Comparison of ENCODE assay signal across 2 cellular contexts in the genomic region with DNA sequence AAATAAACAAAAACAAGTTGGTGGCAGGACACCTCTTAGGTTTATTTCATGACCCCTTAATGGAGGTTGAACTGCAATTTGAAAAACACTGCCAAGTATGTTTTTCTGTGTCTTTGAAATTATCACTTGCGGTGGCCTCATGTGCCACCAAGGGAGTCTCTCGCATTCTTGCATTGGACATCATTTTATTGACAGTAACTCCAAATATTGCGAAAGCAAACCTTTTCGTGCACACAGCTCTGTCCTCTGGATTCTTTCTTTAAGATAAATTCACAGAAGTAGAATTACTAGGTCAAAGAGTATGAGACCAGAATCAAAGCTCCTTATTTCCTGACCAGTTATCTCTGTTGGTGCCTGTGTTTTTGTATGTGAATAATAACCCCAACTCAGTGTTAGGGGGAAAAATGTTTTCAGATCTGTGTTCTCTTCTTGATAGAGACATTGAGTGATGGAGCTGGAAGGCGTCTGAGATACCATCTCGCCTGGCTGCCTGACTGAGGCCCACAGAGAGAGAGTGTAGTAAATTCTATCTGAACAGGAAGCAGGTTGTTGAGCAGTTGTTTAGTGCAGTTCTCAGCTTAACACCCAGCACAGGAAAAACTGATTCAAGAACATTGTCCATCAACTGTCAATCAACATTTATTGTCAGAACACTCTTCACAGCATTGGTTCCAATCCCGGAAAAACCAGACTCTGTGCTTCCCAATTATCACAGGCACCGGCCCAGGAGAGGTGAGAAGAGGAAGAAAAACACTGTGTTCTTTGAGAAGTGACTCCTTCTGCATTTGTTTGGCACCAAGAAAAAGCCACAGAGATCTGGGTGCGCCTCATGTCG.
TF ChIP-seq lines count a peak whose summit lies in the region.

No MANE protein-coding gene starts in this region.

TF ChIP-seq in SK-N-SH, 30 proteins besides CTCF, POLR2A, EP300 and RAD21:
- TF ChIP-seq SIN3A (IDR thresholded peaks at IDR 0.05; ENCODE audit: borderline replicate concordance, low read depth, low read length) (no peak), EZH2phosphoT487 (IDR thresholded peaks at IDR 0.05; ENCODE audit: borderline replicate concordance, low read depth) (no peak), YY1 (IDR thresholded peaks at IDR 0.05; ENCODE audit: low read depth) (no peak), JUND (IDR thresholded peaks at IDR 0.05) (no peak), GABPA (IDR thresholded peaks at IDR 0.05; ENCODE audit: low read depth) (no peak), SMC3 (IDR thresholded peaks at IDR 0.05; ENCODE audit: low read depth, low read length) (no peak), FOXM1 (IDR thresholded peaks at IDR 0.05; ENCODE audit: low read depth) (no peak), NFIC (IDR thresholded peaks at IDR 0.05; ENCODE audit: borderline replicate concordance) (no peak), GATA2 (CRISPR knock-in tag; IDR thresholded peaks at IDR 0.05) (peak; percentile 88), ELF1 (IDR thresholded peaks at IDR 0.05) (no peak), CHD2 (IDR thresholded peaks at IDR 0.05; ENCODE audit: low read length, partially characterized antibody) (peak; percentile 23), FOSL2 (IDR thresholded peaks at IDR 0.05; ENCODE audit: borderline replicate concordance, low read depth) (no peak), NRF1 (IDR thresholded peaks at IDR 0.05; ENCODE audit: low read depth, low read length) (no peak), RCOR1 (IDR thresholded peaks at IDR 0.05; ENCODE audit: low read length) (no peak)
- TF ChIP-seq, protein P1, sequence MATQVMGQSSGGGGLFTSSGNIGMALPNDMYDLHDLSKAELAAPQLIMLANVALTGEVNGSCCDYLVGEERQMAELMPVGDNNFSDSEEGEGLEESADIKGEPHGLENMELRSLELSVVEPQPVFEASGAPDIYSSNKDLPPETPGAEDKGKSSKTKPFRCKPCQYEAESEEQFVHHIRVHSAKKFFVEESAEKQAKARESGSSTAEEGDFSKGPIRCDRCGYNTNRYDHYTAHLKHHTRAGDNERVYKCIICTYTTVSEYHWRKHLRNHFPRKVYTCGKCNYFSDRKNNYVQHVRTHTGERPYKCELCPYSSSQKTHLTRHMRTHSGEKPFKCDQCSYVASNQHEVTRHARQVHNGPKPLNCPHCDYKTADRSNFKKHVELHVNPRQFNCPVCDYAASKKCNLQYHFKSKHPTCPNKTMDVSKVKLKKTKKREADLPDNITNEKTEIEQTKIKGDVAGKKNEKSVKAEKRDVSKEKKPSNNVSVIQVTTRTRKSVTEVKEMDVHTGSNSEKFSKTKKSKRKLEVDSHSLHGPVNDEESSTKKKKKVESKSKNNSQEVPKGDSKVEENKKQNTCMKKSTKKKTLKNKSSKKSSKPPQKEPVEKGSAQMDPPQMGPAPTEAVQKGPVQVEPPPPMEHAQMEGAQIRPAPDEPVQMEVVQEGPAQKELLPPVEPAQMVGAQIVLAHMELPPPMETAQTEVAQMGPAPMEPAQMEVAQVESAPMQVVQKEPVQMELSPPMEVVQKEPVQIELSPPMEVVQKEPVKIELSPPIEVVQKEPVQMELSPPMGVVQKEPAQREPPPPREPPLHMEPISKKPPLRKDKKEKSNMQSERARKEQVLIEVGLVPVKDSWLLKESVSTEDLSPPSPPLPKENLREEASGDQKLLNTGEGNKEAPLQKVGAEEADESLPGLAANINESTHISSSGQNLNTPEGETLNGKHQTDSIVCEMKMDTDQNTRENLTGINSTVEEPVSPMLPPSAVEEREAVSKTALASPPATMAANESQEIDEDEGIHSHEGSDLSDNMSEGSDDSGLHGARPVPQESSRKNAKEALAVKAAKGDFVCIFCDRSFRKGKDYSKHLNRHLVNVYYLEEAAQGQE (IDR thresholded peaks at IDR 0.05; ENCODE audit: low read depth, low read length) = no peak

TF ChIP-seq in SK-N-SH treated with all-trans-retinoic acid at 6 μM for 48 hours, 23 proteins besides CTCF, POLR2A, EP300 and RAD21:
- no peak for TF ChIP-seq BACH2 (CRISPR knock-in tag; IDR thresholded peaks at IDR 0.05; ENCODE audit: borderline replicate concordance)
- no peak for TF ChIP-seq ESRRG (CRISPR knock-in tag; IDR thresholded peaks at IDR 0.05)
- no peak for TF ChIP-seq ISL1 (CRISPR knock-in tag; IDR thresholded peaks at IDR 0.05)
- TF ChIP-seq PPARA (CRISPR knock-in tag; IDR thresholded peaks at IDR 0.05; ENCODE audit: borderline replicate concordance) = no peak
- TF ChIP-seq CSDC2 (CRISPR knock-in tag; IDR thresholded peaks at IDR 0.05) = no peak
- no peak for TF ChIP-seq RARB (CRISPR knock-in tag; IDR thresholded peaks at IDR 0.05)
- TF ChIP-seq SNAI2 (CRISPR knock-in tag; IDR thresholded peaks at IDR 0.05) = no peak
TF ChIP-seq in SK-N-SH treated with all-trans-retinoic acid at 6 μM for 48 hours: peak in this region for 0.
